9 cellular contexts compared by ENCODE assay signal in genomic region chr15:95446854-95447253, GRCh38.
DNase-seq lines count a peak whose midpoint lies in the region; ATAC-seq, FAIRE-seq and TF ChIP-seq lines count a peak whose summit lies in the region.
"Had no signal": no experiment of that assay in that cellular context is flagged by ENCODE, and none has a peak within 500 bp of the region (broad histone marks: within the 10 kb centered on the region; RNA-seq: fewer than 3 reads in every experiment).

No MANE protein-coding gene starts in this region.

- in situ Hi-C loops in mammary epithelial cell (cut with MboI; ENCODE audit: low sequenced_read_pairs in 2 of 2) = no loop called here

- H3K9me3 ChIP-seq in mammary epithelial cell (replicated peaks; ENCODE audit: insufficient read depth, low read length) = no peaks in the 10 kb centered on the region
- H3K9me3 ChIP-seq: stomach had no signal

- H3K79me2 ChIP-seq in mammary epithelial cell (ENCODE audit: insufficient read depth, low read length) = no peaks in the 10 kb centered on the region

- DNase-seq in GF-D8 (lab: John Stamatoyannopoulos, UW) = peak; percentile 93
- DNase-seq in T-helper 2 cell treated with Interferon-gamma antibody and Interleukin-4, amounts not matched to agents 5 μg/mL and 100 μg/mL, for 36 hours (ENCODE audit: low spot score) = peak; percentile 45
- no peak for DNase-seq in GM19239 (ENCODE audit: insufficient read length, low spot score)
- DNase-seq in mammary epithelial cell = no peak
- no peak for DNase-seq in stimulated activated CD4-positive, alpha-beta T cell treated with anti-CD3 and anti-CD28 coated beads, Interleukin-2, amount 100 ng/mL, for 24 hours
- DNase-seq: EL, stomach had no signal

- no peak overlapping the region for H3K9ac ChIP-seq in mammary epithelial cell (ENCODE audit: insufficient read depth, low read length)

- no peak overlapping the region for H3K27ac ChIP-seq in mammary epithelial cell (ENCODE audit: insufficient read depth, low read depth, low read length)
- H3K27ac ChIP-seq: stomach had no signal

- H3K36me3 ChIP-seq in mammary epithelial cell (ENCODE audit: insufficient read depth, low read length) = no peaks in the 10 kb centered on the region
- H3K36me3 ChIP-seq: stomach had no signal

- TF ChIP-seq CTCF in nephron (IDR thresholded peaks at IDR 0.05; ENCODE audit: unreplicated experiment in 3 of 3) (no peak), mammary epithelial cell (conservative IDR thresholded peaks at IDR 0.05 in 1 of 2, IDR thresholded peaks at IDR 0.05 in 1 of 2; ENCODE audit: extremely low read depth in 1 of 2, insufficient read depth in 1 of 2, low read depth in 1 of 2, low read length in 2 of 2) (no peak)

- intact Hi-C loops in mammary epithelial cell (cut with micrococcal nuclease) = no loop called here

- peaks cover 20% of the 10 kb centered on the region for H3K36me3 Mint-ChIP-seq in T-helper 2 cell treated with Interferon-gamma antibody and Interleukin-4, amounts not matched to agents 5 μg/mL and 100 μg/mL, for 36 hours (ENCODE audit: low read depth)
- H3K36me3 Mint-ChIP-seq in nephron (ENCODE audit: low read depth) = peaks cover 4% of the 10 kb centered on the region

- dilution Hi-C loops in mammary epithelial cell (cut with HindIII; ENCODE audit: low sequenced_read_pairs) = no loop called here

- peaks cover 31% of the 10 kb centered on the region for H3K9me3 Mint-ChIP-seq in T-helper 2 cell treated with Interferon-gamma antibody and Interleukin-4, amounts not matched to agents 5 μg/mL and 100 μg/mL, for 36 hours
- no peaks in the 10 kb centered on the region for H3K9me3 Mint-ChIP-seq in nephron

- no peak overlapping the region for H3K4me3 ChIP-seq in mammary epithelial cell (replicated peaks in 1 of 3; ENCODE audit: insufficient read depth in 1 of 3, low read depth in 2 of 3, low read length in 3 of 3)
- H3K4me3 ChIP-seq: stomach had no signal

- H3K4me3 Mint-ChIP-seq in T-helper 2 cell treated with Interferon-gamma antibody and Interleukin-4, amounts not matched to agents 5 μg/mL and 100 μg/mL, for 36 hours = peak overlapping the region; percentile 62
- H3K4me3 Mint-ChIP-seq in nephron = no peak overlapping the region

- H3K4me1 ChIP-seq in mammary epithelial cell (ENCODE audit: insufficient read depth, low read length) = no peaks in the 10 kb centered on the region
- H3K4me1 ChIP-seq: stomach had no signal

- H3K4me2 ChIP-seq in mammary epithelial cell (ENCODE audit: insufficient read depth, low read depth, low read length) = no peak overlapping the region

- peak overlapping the region; percentile 68 for H3K27ac Mint-ChIP-seq in T-helper 2 cell treated with Interferon-gamma antibody and Interleukin-4, amounts not matched to agents 5 μg/mL and 100 μg/mL, for 36 hours
- H3K27ac Mint-ChIP-seq in nephron = peak overlapping the region; percentile 76 to 79 (median 77)

- FAIRE-seq in GM19239 (lab: Jason Lieb, UNC) = no peak

- 50% methylated on average over 2 of the region's 2 CpGs for WGBS in mammary epithelial cell (ENCODE audit: low coverage, missing lambda C conversion rate)

- H4K20me1 ChIP-seq in mammary epithelial cell (ENCODE audit: insufficient read depth, low read length) = no peaks in the 10 kb centered on the region

- BruUV-seq in mammary epithelial cell (replicated peaks; lab: Mats Ljungman, UMichigan) = no TSS peak

- CTCF ChIA-PET in mammary epithelial cell (lab: Charles Lee; ENCODE audit: low non-redundant PET) = no interaction called here

- peaks cover 2% of the 10 kb centered on the region for H3K27me3 Mint-ChIP-seq in T-helper 2 cell treated with Interferon-gamma antibody and Interleukin-4, amounts not matched to agents 5 μg/mL and 100 μg/mL, for 36 hours (ENCODE audit: low read depth)
- H3K27me3 Mint-ChIP-seq in nephron (ENCODE audit: low read depth) = no peaks in the 10 kb centered on the region

- peaks cover 26% of the 10 kb centered on the region for H3K4me1 Mint-ChIP-seq in T-helper 2 cell treated with Interferon-gamma antibody and Interleukin-4, amounts not matched to agents 5 μg/mL and 100 μg/mL, for 36 hours (ENCODE audit: low read depth)
- H3K4me1 Mint-ChIP-seq in nephron = peaks cover 15% of the 10 kb centered on the region

- H2AFZ ChIP-seq in mammary epithelial cell (ENCODE audit: low read depth, low read length) = no peak overlapping the region

- H3K27me3 ChIP-seq in mammary epithelial cell (ENCODE audit: insufficient read depth, low read length) = no peaks in the 10 kb centered on the region
- H3K27me3 ChIP-seq: stomach had no signal

- peak; percentile 89 for ATAC-seq in HG03460 (IDR thresholded peaks at IDR 0.05; ENCODE audit: unreplicated experiment)

Comparison
In these comparisons a context has a peak if more than half of its experiments do, and no peak if none do; other contexts are left out.
1. DNase-seq: peak in GF-D8 (single experiment) and T-helper 2 cell treated with Interferon-gamma antibody and Interleukin-4, amounts not matched to agents 5 μg/mL and 100 μg/mL, for 36 hours (single experiment); none in GM19239 (single experiment), mammary epithelial cell (single experiment) and stimulated activated CD4-positive, alpha-beta T cell treated with anti-CD3 and anti-CD28 coated beads, Interleukin-2, amount 100 ng/mL, for 24 hours (0 of 2).